ENCODE assay signal across 8 cellular contexts in genomic region chr10:110499796-110500514, GRCh38. TPM values are rescaled to one million over a fixed set of nuclear protein-coding genes. Genes with fewer than 3 reads are reported as not detected.
DNase-seq lines count a peak whose midpoint lies in the region; ATAC-seq and TF ChIP-seq lines count a peak whose summit lies in the region.

No MANE protein-coding gene starts in this region.

- peak overlapping the region; percentile 69 for H3K4me2 ChIP-seq in OCI-LY1 (ENCODE audit: low read length)

- H3K36me3 ChIP-seq in CD4-positive, CD25-positive, alpha-beta regulatory T cell (ENCODE audit: control insufficient read depth, insufficient read depth, low read length) = no peaks in the 10 kb centered on the region
- H3K36me3 ChIP-seq in OCI-LY1 (ENCODE audit: insufficient read depth, low read length) (peaks cover 17% of the 10 kb centered on the region), duodenal mucosa (ENCODE audit: control insufficient read depth in 1 of 2, insufficient read depth in 2 of 2, low read length in 2 of 2) (no peaks in the 10 kb centered on the region)

- no peaks in the 10 kb centered on the region for H3F3A ChIP-seq in OCI-LY1 (ENCODE audit: insufficient read depth, low read length)

- peaks cover 4% of the 10 kb centered on the region for H3K36me3 Mint-ChIP-seq in CD4-positive, CD25-positive, alpha-beta regulatory T cell
- no peaks in the 10 kb centered on the region for H3K36me3 Mint-ChIP-seq in naive thymus-derived CD8-positive, alpha-beta T cell

- peaks cover 0 to 2% (median 0%) of the 10 kb centered on the region in 7 donors for H3K9me3 Mint-ChIP-seq in CD4-positive, CD25-positive, alpha-beta regulatory T cell
- no peaks in the 10 kb centered on the region for H3K9me3 Mint-ChIP-seq in naive thymus-derived CD8-positive, alpha-beta T cell

- H3K27ac Mint-ChIP-seq in CD4-positive, CD25-positive, alpha-beta regulatory T cell = peak overlapping the region; percentile 87 to 95 (median 93)
- peak overlapping the region in 4 of 10 donors; percentile 22 to 86 (median 64) for H3K27ac Mint-ChIP-seq in naive thymus-derived CD8-positive, alpha-beta T cell

- H3K27me3 Mint-ChIP-seq in CD4-positive, CD25-positive, alpha-beta regulatory T cell = no peaks in the 10 kb centered on the region
- H3K27me3 Mint-ChIP-seq in naive thymus-derived CD8-positive, alpha-beta T cell = peaks cover 0 to 28% (median 10%) of the 10 kb centered on the region in 5 donors

- H3K9ac ChIP-seq in OCI-LY1 (ENCODE audit: low read length) = no peak overlapping the region
- peak overlapping the region; percentile 44 to 76 for H3K9ac ChIP-seq in duodenal mucosa (ENCODE audit: low read depth in 1 of 2, low read length in 2 of 2)

- no peaks in the 10 kb centered on the region for H3K9me3 ChIP-seq in CD4-positive, CD25-positive, alpha-beta regulatory T cell (ENCODE audit: control insufficient read depth in 2 of 2, low read length in 2 of 2)
- no peaks in the 10 kb centered on the region for H3K9me3 ChIP-seq in OCI-LY1 (ENCODE audit: low read length)
- H3K9me3 ChIP-seq in duodenal mucosa (ENCODE audit: control insufficient read depth in 1 of 2, low read length in 2 of 2) = no peaks in the 10 kb centered on the region

- H3K9me2 ChIP-seq in OCI-LY1 (ENCODE audit: low read depth, low read length) = no peaks in the 10 kb centered on the region

- H3K4me1 ChIP-seq in CD4-positive, CD25-positive, alpha-beta regulatory T cell (ENCODE audit: control insufficient read depth, insufficient read depth, low read length, poor library complexity, severe bottlenecking) = peaks cover 84% of the 10 kb centered on the region
- H3K4me1 ChIP-seq in OCI-LY1 (ENCODE audit: insufficient read depth, low read length, severe bottlenecking) = peaks cover 53% of the 10 kb centered on the region
- H3K4me1 ChIP-seq in duodenal mucosa (ENCODE audit: control insufficient read depth in 1 of 2, insufficient read depth in 2 of 2, low read length in 2 of 2) = peaks cover 52 to 68% of the 10 kb centered on the region in 2 donors

- H3K4me3 Mint-ChIP-seq in CD4-positive, CD25-positive, alpha-beta regulatory T cell = peak overlapping the region; percentile 88 to 94 (median 90)
- H3K4me3 Mint-ChIP-seq in naive thymus-derived CD8-positive, alpha-beta T cell = peak overlapping the region; percentile 65 to 93 (median 88)

- ATAC-seq in CD4-positive, CD25-positive, alpha-beta regulatory T cell (ENCODE audit: low read depth in 2 of 2) = no peak
- ATAC-seq in naive thymus-derived CD8-positive, alpha-beta T cell = no peak
- no peak for ATAC-seq in HG02623 (IDR thresholded peaks at IDR 0.05; ENCODE audit: unreplicated experiment)

- DNase-seq in CD4-positive, CD25-positive, alpha-beta regulatory T cell = peak in 1 of 3 donors; percentile 4
- no peak for DNase-seq in naive thymus-derived CD8-positive, alpha-beta T cell
- DNase-seq in stimulated activated CD8-positive, alpha-beta memory T cell treated with anti-CD3 and anti-CD28 coated beads, Interleukin-4, amount 100 ng/mL, for 48 hours = no peak
- DNase-seq in SHP77 (lab: John Stamatoyannopoulos, UW) (no peak), GM20000 (ENCODE audit: low spot score) (no peak)

- POLR2A ChIA-PET in naive thymus-derived CD8-positive, alpha-beta T cell (lab: Charles Lee) = interaction anchor here (1.0 kb wide), 1 partner anchor 195 kb away, joined by 3 read pairs; the partner anchor contains the start of gene SMNDC1

- H3K27ac ChIP-seq in CD4-positive, CD25-positive, alpha-beta regulatory T cell (ENCODE audit: insufficient read depth, low read length, poor library complexity, severe bottlenecking) = peak overlapping the region; percentile 66
- H3K27ac ChIP-seq in OCI-LY1 (ENCODE audit: low read depth, low read length, poor library complexity, severe bottlenecking) (no peak overlapping the region), duodenal mucosa (ENCODE audit: low read depth, low read length) (no peak overlapping the region)

- no peaks in the 10 kb centered on the region for H3K79me2 ChIP-seq in OCI-LY1 (ENCODE audit: insufficient read depth, low read length)

- no peak for TF ChIP-seq CTCF in OCI-LY1 (IDR thresholded peaks at IDR 0.05; ENCODE audit: low read length)
- no peak for TF ChIP-seq CTCF in GM20000 (IDR thresholded peaks at IDR 0.05; ENCODE audit: extremely low read depth, missing control alignments)

- H3K4me3 ChIP-seq in CD4-positive, CD25-positive, alpha-beta regulatory T cell (ENCODE audit: low read depth, low read length) = peak overlapping the region; percentile 72
- H3K4me3 ChIP-seq in OCI-LY1 (ENCODE audit: low read depth, low read length, poor library complexity, severe bottlenecking) = peak overlapping the region; percentile 84
- H3K4me3 ChIP-seq in duodenal mucosa (ENCODE audit: low read depth in 1 of 2, low read length in 2 of 2) = peak overlapping the region; percentile 59 to 78

- no peaks in the 10 kb centered on the region for H3K27me3 ChIP-seq in CD4-positive, CD25-positive, alpha-beta regulatory T cell (ENCODE audit: control insufficient read depth, insufficient read depth, low read length)
- H3K27me3 ChIP-seq in OCI-LY1 (ENCODE audit: insufficient read depth, low read length) (peaks cover 10% of the 10 kb centered on the region; the same call in 1 of the 2 replicates), duodenal mucosa (ENCODE audit: control insufficient read depth in 1 of 2, insufficient read depth in 2 of 2, low read length in 2 of 2) (peaks cover 2 to 34% of the 10 kb centered on the region in 2 donors)

- H4K20me1 ChIP-seq in OCI-LY1 (ENCODE audit: insufficient read depth, low read length) = no peaks in the 10 kb centered on the region

- peaks cover 46 to 81% (median 71%) of the 10 kb centered on the region in 4 donors for H3K4me1 Mint-ChIP-seq in CD4-positive, CD25-positive, alpha-beta regulatory T cell
- peaks cover 25 to 80% (median 69%) of the 10 kb centered on the region in 4 donors for H3K4me1 Mint-ChIP-seq in naive thymus-derived CD8-positive, alpha-beta T cell

- no peak overlapping the region for H2AFZ ChIP-seq in OCI-LY1 (ENCODE audit: low read length)

RNA-seq across cellular contexts. Expression of gene DUSP5, which starts 2.2 kb away (rescaled TPM):
- 142 TPM for total RNA-seq in CD4-positive, CD25-positive, alpha-beta regulatory T cell
- 1 to 10 TPM; 1.3 to 5.1 (median 2.3) TPM for polyA plus RNA-seq in CD4-positive, CD25-positive, alpha-beta regulatory T cell
- total RNA-seq in naive thymus-derived CD8-positive, alpha-beta T cell = 1 to 10 TPM; 1.1 to 1.2 TPM
- 1 to 10 TPM in 1 of 3 donors, under 1 TPM in 2; 0.13 to 2.7 (median 0.44) TPM for polyA plus RNA-seq in naive thymus-derived CD8-positive, alpha-beta T cell

Comparison
In these comparisons a context has a peak if more than half of its experiments do, and no peak if none do; other contexts are left out.
1. RNA of gene DUSP5, which starts 2.2 kb away (total RNA-seq): 142 TPM in CD4-positive, CD25-positive, alpha-beta regulatory T cell (single experiment); 1.1 to 1.2 TPM in naive thymus-derived CD8-positive, alpha-beta T cell; every median in the first group is over 10 times any median in the second.
2. Peak in every context shown above with its lines, with median percentiles within 50 percentile points of each other: H3K4me3 ChIP-seq.